In genomic region chr10:125548878-125549277, GRCh38 we compare ENCODE assay signal across 16 cellular contexts.
DNase-seq lines count a peak whose midpoint lies in the region; ATAC-seq and TF ChIP-seq lines count a peak whose summit lies in the region.
"Had no signal": no experiment of that assay in that cellular context is flagged by ENCODE, and none has a peak within 500 bp of the region (broad histone marks: within the 10 kb centered on the region; RNA-seq: fewer than 3 reads in every experiment).

No MANE protein-coding gene starts in this region.

- H3K9me3 ChIP-seq in esophagus muscularis mucosa: peaks cover 0 to 16% (median 8%) of the 10 kb centered on the region in 4 donors
- H3K9me3 ChIP-seq in thyroid gland: no peaks in the 10 kb centered on the region

- DNase-seq in NCI-H2029 treated with DMSO at 0.1 percent for 48 hours (lab: John Stamatoyannopoulos, UW): peak; percentile 31
- peak; percentile 84 for DNase-seq in esophagus muscularis mucosa (ENCODE audit: extremely low spot score)
- DNase-seq in thyroid gland: peak; percentile 55 to 68
- DNase-seq in NCI-H510A treated with DMSO at 0.1 percent for 48 hours (lab: John Stamatoyannopoulos, UW): no peak
- no peak for DNase-seq in activated naive CD4-positive, alpha-beta T cell treated with anti-CD3 and anti-CD28 coated beads, Interleukin-2, amount 50 U/mL, for 16 hours
- DNase-seq: C1 segment of cervical spinal cord; Calu3; CD4-positive, alpha-beta memory T cell; COR-L47; DMS53; DMS79 treated with DMSO at 0.1 percent for 48 hours; GF-D8; H9 had no signal

- H3K4me3 ChIP-seq in esophagus muscularis mucosa (no peak overlapping the region), thyroid gland (replicated peaks in 1 of 3) (no peak overlapping the region)
- H3K4me3 ChIP-seq: GM23338 had no signal

- H3K36me3 ChIP-seq in esophagus muscularis mucosa (no peaks in the 10 kb centered on the region), thyroid gland (no peaks in the 10 kb centered on the region)

- no peaks in the 10 kb centered on the region for H3K27me3 ChIP-seq in esophagus muscularis mucosa
- no peaks in the 10 kb centered on the region for H3K27me3 ChIP-seq in thyroid gland

- TF ChIP-seq CTCF in esophagus muscularis mucosa (IDR thresholded peaks at IDR 0.05) (no peak), thyroid gland (IDR thresholded peaks at IDR 0.05) (no peak)

- no peak for TF ChIP-seq EP300 in esophagus muscularis mucosa (IDR thresholded peaks at IDR 0.05)

- no peak for ATAC-seq in HG03095 (IDR thresholded peaks at IDR 0.05; ENCODE audit: unreplicated experiment)
- ATAC-seq: GM23338, HCT116 had no signal

- TF ChIP-seq POLR2A in esophagus muscularis mucosa (IDR thresholded peaks at IDR 0.05; ENCODE audit: low read depth) (no peak), thyroid gland (IDR thresholded peaks at IDR 0.05) (no peak)

- intact Hi-C loops in esophagus muscularis mucosa (cut with DNase I) (no loop called here), thyroid gland (cut with DNase I) (no loop called here)

- H3K27ac ChIP-seq in esophagus muscularis mucosa (replicated peaks in 1 of 4) (no peak overlapping the region), thyroid gland (no peak overlapping the region)

- no peaks in the 10 kb centered on the region for H3K4me1 ChIP-seq in esophagus muscularis mucosa
- H3K4me1 ChIP-seq in thyroid gland: no peaks in the 10 kb centered on the region

- WGBS in esophagus muscularis mucosa: 86% methylated on average over 6 of the region's 7 CpGs
- 33 to 35% methylated on average over 7 of the region's 7 CpGs for WGBS in thyroid gland, 2 donors

Comparison
In these comparisons a context has a peak if more than half of its experiments do, and no peak if none do; other contexts are left out.
1. DNase-seq: peak in NCI-H2029 treated with DMSO at 0.1 percent for 48 hours (single experiment), esophagus muscularis mucosa (single experiment) and thyroid gland (2 of 2); none in NCI-H510A treated with DMSO at 0.1 percent for 48 hours (single experiment) and activated naive CD4-positive, alpha-beta T cell treated with anti-CD3 and anti-CD28 coated beads, Interleukin-2, amount 50 U/mL, for 16 hours (single experiment).